Comparison of ENCODE assay signal across 8 cellular contexts in the genomic region with DNA sequence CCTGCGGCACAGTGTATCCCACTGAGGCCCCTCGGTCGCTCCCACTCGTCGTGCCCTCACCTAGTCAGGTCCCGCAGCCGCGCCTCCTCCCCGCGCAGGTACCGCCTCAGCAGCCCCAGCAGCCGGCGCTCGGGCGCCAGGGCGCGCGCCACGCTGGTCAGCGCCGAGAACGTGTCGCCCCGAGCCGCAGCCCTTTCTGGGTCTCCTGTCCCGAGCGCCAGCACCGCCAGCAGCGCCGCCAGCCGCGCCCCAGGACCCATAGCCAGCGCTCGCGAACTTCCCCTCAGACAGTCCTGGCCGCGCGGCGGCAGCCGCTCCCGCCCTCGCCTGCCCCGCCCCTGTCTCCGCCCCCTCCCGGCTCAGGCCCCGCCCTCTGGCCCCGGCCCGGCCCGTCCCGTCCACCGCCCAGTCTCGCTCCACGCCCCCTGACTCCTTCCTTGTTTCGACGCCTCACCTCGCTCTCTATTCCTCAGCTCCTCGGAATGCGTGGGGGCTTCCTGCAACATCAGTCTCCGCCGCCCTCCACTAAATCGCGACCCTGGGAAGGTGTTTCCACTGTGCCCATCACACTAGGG. TPM values are rescaled to one million over a fixed set of nuclear protein-coding genes. Genes with fewer than 3 reads are reported as not detected.
DNase-seq lines count a peak whose midpoint lies in the region; ATAC-seq, FAIRE-seq and TF ChIP-seq lines count a peak whose summit lies in the region.

Gene P4HA3, minus strand, starts transcription at position 289 of the 575 bp plus-strand sequence. Its CDS starts 29 bp downstream, at position 260.

- no peak within 1 kb of the TSS for H3K9ac ChIP-seq in keratinocyte (ENCODE audit: control insufficient read depth, extremely low read depth, insufficient read depth, low read length)

- H3K4me1 ChIP-seq in keratinocyte (ENCODE audit: control insufficient read depth, extremely low read depth, insufficient read depth, low read length), result peaks cover 6% of the 10 kb centered on the region

- TF ChIP-seq CTCF in bronchial epithelial cell (IDR thresholded peaks at IDR 0.05; ENCODE audit: insufficient read depth, low read length, severe bottlenecking) (peak; percentile 10), keratinocyte (optimal IDR thresholded peaks at IDR 0.05 in 1 of 3, IDR thresholded peaks at IDR 0.05 in 1 of 3, conservative IDR thresholded peaks at IDR 0.05 in 1 of 3; ENCODE audit: extremely low read depth in 1 of 3, insufficient read depth in 2 of 3, low read length in 3 of 3) (peak in 1 of 3 experiments; percentile 31)

- H3K9me1 ChIP-seq in keratinocyte (ENCODE audit: control insufficient read depth, extremely low read depth, insufficient read depth, low read length), result no peaks in the 10 kb centered on the region

- H4K20me1 ChIP-seq in keratinocyte (ENCODE audit: control insufficient read depth, extremely low read depth, insufficient read depth, low read length), result no peaks in the 10 kb centered on the region

- peaks cover 3% of the 10 kb centered on the region for H3K27me3 ChIP-seq in bronchial epithelial cell (ENCODE audit: control insufficient read depth, insufficient read depth, low read length)
- H3K27me3 ChIP-seq in keratinocyte (ENCODE audit: control insufficient read depth, extremely low read depth, insufficient read depth, low read length), result peaks cover 3% of the 10 kb centered on the region

- H3K36me3 ChIP-seq in bronchial epithelial cell (ENCODE audit: control insufficient read depth, insufficient read depth, low read length), result no peaks in the 10 kb centered on the region
- H3K36me3 ChIP-seq in keratinocyte (ENCODE audit: control insufficient read depth in 2 of 2, extremely low read depth in 1 of 2, insufficient read depth in 2 of 2, low read length in 2 of 2), result no peaks in the 10 kb centered on the region

- dilution Hi-C loops in keratinocyte (cut with MboI; ENCODE audit: extremely low pct_ligation_motif_present, low sequenced_read_pairs), result no loop called here

- no peak within 1 kb of the TSS for H3K27ac ChIP-seq in keratinocyte (ENCODE audit: control insufficient read depth, insufficient read depth, low read length)

- no peaks in the 10 kb centered on the region for H3K9me3 ChIP-seq in keratinocyte (ENCODE audit: control insufficient read depth, low read depth, low read length)

- FAIRE-seq in bronchial epithelial cell (lab: Jason Lieb, UNC) (no peak), keratinocyte (lab: Jason Lieb, UNC) (no peak)

- peak within 1 kb of the TSS; percentile 60 for H2AFZ ChIP-seq in keratinocyte (ENCODE audit: control insufficient read depth, low read length)

- ATAC-seq in HG02642 (IDR thresholded peaks at IDR 0.05; ENCODE audit: poor library complexity, unreplicated experiment), result no peak

- H3K4me3 ChIP-seq in bronchial epithelial cell (ENCODE audit: low read depth, low read length), result peak within 1 kb of the TSS; percentile 41
- H3K4me3 ChIP-seq in keratinocyte (ENCODE audit: control insufficient read depth in 2 of 3, extremely low read depth in 1 of 3, insufficient read depth in 2 of 3, low read depth in 1 of 3, low read length in 3 of 3), result peak within 1 kb of the TSS; percentile 33 to 58 (median 54)

- H3K79me2 ChIP-seq in keratinocyte (ENCODE audit: control insufficient read depth, insufficient read depth, low read length), result no peaks in the 10 kb centered on the region

- H3K4me2 ChIP-seq in keratinocyte (ENCODE audit: control insufficient read depth, extremely low read depth, insufficient read depth, low read depth, low read length), result peak within 1 kb of the TSS; percentile 80

- DNase-seq in 8988T, result peak; percentile 81
- DNase-seq in HK-2 (ENCODE audit: unreplicated experiment), result peak; percentile 52
- peak; percentile 10 for DNase-seq in T-helper 9 cell
- peak; percentile 21 for DNase-seq in bronchial epithelial cell (ENCODE audit: low read depth)
- DNase-seq in keratinocyte (ENCODE audit: low read depth, low spot score), result no peak
- peak; percentile 49 for DNase-seq in stimulated activated CD4-positive, alpha-beta T cell treated with anti-CD3 and anti-CD28 coated beads, Interleukin-1b, Interleukin-23, amount 100 ng/mL, for 48 hours
- no peak for DNase-seq in dedifferentiated amniotic fluid mesenchymal stem cell (ENCODE audit: extremely low spot score)

RNA-seq across cellular contexts. Expression of gene P4HA3, which starts in this region (rescaled TPM):
- total RNA-seq in bronchial epithelial cell, result under 0.01 and 0.26 TPM in 2 replicates
- 0.09 to 0.41 TPM (median 0.14 TPM) in 3 replicates for polyA plus RNA-seq in keratinocyte
- polyA plus RNA-seq in keratinocyte (2011; ENCODE audit: low read depth), result not detected
- 0.06 and 0.12 TPM in 2 replicates for polyA plus RNA-seq in keratinocyte (2011; cell fraction: cytosol; rRNA removed)
- 0.45 and 0.52 TPM in 2 replicates for polyA plus RNA-seq in keratinocyte (2011; cell fraction: nucleus; rRNA removed)
- polyA plus RNA-seq in keratinocyte (2012; ENCODE audit: low replicate concordance), result 0.08 and 0.21 TPM in 2 replicates
- polyA minus RNA-seq in keratinocyte, result 0.13 to 0.52 TPM in 2 of 3 replicates, not detected in the other
- not detected for polyA minus RNA-seq in keratinocyte (2011; cell fraction: cytosol; rRNA and poly(A)+ RNA removed)
- polyA minus RNA-seq in keratinocyte (2011; cell fraction: nucleus; rRNA and poly(A)+ RNA removed), result 0.31 and 0.42 TPM in 2 replicates

Comparison
In these comparisons a context has a peak if more than half of its experiments do, and no peak if none do; other contexts are left out.
1. Peak in DNase-seq and H3K4me3 ChIP-seq in bronchial epithelial cell; RNA of the gene not detected or under 1 TPM.
2. DNase-seq: peak in 8988T (single experiment), HK-2 (single experiment), T-helper 9 cell (single experiment) and stimulated activated CD4-positive, alpha-beta T cell treated with anti-CD3 and anti-CD28 coated beads, Interleukin-1b, Interleukin-23, amount 100 ng/mL, for 48 hours (single experiment); none in keratinocyte (single experiment) and dedifferentiated amniotic fluid mesenchymal stem cell (single experiment).